1 cellular context compared by ENCODE assay signal in the genomic region with DNA sequence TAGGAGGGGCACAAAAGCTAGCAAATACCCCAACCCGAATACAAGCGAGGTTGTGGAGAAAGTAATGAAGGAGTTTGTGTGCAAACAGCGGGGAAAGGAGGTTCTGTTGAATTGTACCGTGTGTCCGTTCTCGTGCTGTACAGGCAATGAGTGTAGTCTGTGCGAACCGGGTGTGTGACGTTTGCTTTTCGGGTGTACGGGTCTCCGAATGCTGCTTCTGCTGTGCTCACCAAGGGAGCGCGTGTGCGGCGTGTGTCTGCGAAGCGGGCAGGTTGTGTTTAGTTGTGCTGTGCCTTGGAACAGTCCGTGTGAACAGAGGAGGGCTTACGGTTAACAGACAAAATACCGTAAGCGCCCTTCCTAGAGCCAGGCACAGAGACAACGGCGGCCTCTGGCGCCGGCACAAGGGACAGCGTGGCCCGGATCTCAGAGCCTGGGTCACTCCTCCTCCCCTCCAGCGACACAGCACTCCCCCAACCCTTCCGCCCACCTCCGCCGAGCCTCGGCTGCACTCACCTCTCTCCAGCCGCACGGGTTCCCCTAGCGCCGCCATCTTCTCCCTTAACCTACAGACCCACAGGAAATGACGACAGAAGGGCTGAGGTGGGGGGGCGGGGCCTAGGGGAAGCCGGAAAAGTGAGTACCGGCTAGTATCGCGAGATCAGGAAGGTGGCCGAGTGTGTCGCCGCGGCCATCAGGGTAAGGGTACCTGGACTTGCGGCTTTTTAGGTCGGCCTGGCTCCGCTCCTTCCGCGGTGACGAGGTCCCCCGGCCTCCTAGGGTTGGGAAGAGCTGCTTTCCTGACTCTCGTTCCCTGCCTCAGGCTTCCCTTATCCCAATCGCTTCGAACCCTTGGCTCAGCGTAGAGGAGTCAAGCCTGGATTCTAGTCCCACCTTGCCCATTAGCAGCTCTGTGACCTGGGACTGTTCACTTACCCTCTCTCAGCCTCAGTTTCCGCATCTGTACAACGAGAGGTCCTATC.
TF ChIP-seq lines count a peak whose summit lies in the region.

A gene with protein sequence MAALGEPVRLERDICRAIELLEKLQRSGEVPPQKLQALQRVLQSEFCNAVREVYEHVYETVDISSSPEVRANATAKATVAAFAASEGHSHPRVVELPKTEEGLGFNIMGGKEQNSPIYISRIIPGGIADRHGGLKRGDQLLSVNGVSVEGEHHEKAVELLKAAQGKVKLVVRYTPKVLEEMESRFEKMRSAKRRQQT (minus strand): TSS at position 570 of the 983 bp plus-strand sequence. CDS start 17 bp downstream, at position 553.

TF ChIP-seq in A549, 52 proteins besides CTCF, POLR2A, EP300 and RAD21 (continued from another document):
- TF ChIP-seq, protein P1, sequence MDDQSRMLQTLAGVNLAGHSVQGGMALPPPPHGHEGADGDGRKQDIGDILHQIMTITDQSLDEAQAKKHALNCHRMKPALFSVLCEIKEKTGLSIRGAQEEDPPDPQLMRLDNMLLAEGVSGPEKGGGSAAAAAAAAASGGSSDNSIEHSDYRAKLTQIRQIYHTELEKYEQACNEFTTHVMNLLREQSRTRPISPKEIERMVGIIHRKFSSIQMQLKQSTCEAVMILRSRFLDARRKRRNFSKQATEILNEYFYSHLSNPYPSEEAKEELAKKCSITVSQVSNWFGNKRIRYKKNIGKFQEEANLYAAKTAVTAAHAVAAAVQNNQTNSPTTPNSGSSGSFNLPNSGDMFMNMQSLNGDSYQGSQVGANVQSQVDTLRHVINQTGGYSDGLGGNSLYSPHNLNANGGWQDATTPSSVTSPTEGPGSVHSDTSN (IDR thresholded peaks at IDR 0.05): no peak
- no peak for TF ChIP-seq FOSL2 (IDR thresholded peaks at IDR 0.05)
- 0 out of 2 replicates have a peak, but pooled peaks have one; percentile 8 for TF ChIP-seq FOSL2 (CRISPR knock-in tag; IDR thresholded peaks at IDR 0.05)
- peak; percentile 56; the same call in 1 of the 2 replicates for TF ChIP-seq GATA3 (IDR thresholded peaks at IDR 0.05; ENCODE audit: borderline replicate concordance)
